Comparison of ENCODE assay signal across 1 cellular context in the genomic region with DNA sequence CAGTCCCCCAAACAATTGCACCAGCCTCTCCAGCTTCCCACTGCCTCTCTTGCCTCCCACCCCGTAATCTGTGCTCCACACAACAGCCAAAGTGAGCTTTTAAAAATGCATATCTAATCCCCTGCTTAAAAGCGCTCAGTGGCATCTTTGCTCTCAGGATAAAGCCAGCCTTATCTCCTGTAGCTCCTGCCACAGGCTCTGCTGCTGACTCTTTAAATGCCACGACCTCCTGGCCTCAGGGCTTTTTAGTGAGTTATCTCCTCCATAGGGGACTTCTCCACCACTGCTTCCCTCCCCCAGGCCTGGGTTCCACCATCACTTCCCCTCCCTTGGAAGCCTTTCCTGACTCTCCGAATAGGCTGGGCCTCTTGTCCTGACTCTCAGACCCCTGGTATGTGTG.
TF ChIP-seq lines count a peak whose summit lies in the region.

No MANE protein-coding gene starts in this region.

TF ChIP-seq in K562, 482 proteins besides CTCF, POLR2A, EP300 and RAD21 (continued from another document and continues in another):
- TF ChIP-seq, protein P1, sequence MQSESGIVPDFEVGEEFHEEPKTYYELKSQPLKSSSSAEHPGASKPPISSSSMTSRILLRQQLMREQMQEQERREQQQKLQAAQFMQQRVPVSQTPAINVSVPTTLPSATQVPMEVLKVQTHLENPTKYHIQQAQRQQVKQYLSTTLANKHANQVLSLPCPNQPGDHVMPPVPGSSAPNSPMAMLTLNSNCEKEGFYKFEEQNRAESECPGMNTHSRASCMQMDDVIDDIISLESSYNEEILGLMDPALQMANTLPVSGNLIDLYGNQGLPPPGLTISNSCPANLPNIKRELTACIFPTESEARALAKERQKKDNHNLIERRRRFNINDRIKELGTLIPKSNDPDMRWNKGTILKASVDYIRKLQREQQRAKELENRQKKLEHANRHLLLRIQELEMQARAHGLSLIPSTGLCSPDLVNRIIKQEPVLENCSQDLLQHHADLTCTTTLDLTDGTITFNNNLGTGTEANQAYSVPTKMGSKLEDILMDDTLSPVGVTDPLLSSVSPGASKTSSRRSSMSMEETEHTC (IDR thresholded peaks at IDR 0.05): no peak
- TF ChIP-seq MIER1 (IDR thresholded peaks at IDR 0.05; ENCODE audit: low read depth) (no peak), TGIF2 (CRISPR knock-in tag; IDR thresholded peaks at IDR 0.05) (no peak), NR0B1 (IDR thresholded peaks at IDR 0.05; ENCODE audit: partially characterized antibody) (no peak), ZNF239 (CRISPR knock-in tag; IDR thresholded peaks at IDR 0.05) (no peak), HNRNPL (IDR thresholded peaks at IDR 0.05; ENCODE audit: low read depth, low read length) (no peak), ATF1 (CRISPR knock-in tag; IDR thresholded peaks at IDR 0.05) (no peak), ATF1 (tag; IDR thresholded peaks at IDR 0.05) (no peak), DDX20 (tag; IDR thresholded peaks at IDR 0.05; ENCODE audit: low read depth) (no peak), THRB (CRISPR knock-in tag; conservative IDR thresholded peaks at IDR 0.05) (no peak), ZNF143 (CRISPR knock-in tag; IDR thresholded peaks at IDR 0.05) (no peak), NBN (IDR thresholded peaks at IDR 0.05; ENCODE audit: low read depth) (peak; percentile 73; the same call in 1 of the 2 replicates), ZNF696 (CRISPR knock-in tag; conservative IDR thresholded peaks at IDR 0.05) (no peak), ZNF318 (IDR thresholded peaks at IDR 0.05; ENCODE audit: borderline replicate concordance in 1 of 2, low read depth in 1 of 2) (no peak), ZBTB1 (CRISPR knock-in tag; IDR thresholded peaks at IDR 0.05; ENCODE audit: borderline replicate concordance, low read depth) (no peak), NRF1 (conservative IDR thresholded peaks at IDR 0.05 in 1 of 2, IDR thresholded peaks at IDR 0.05 in 1 of 2) (no peak), SP2 (IDR thresholded peaks at IDR 0.05; ENCODE audit: extremely low read depth, low read depth, low read length, poor library complexity, severe bottlenecking) (no peak), HOXB6 (CRISPR knock-in tag; IDR thresholded peaks at IDR 0.05; ENCODE audit: borderline replicate concordance) (no peak), ZNF561 (CRISPR knock-in tag; conservative IDR thresholded peaks at IDR 0.05) (no peak), EWSR1 (IDR thresholded peaks at IDR 0.05; ENCODE audit: borderline replicate concordance, low read depth, partially characterized antibody) (no peak), CBX2 (IDR thresholded peaks at IDR 0.05; ENCODE audit: insufficient read depth, low read length, poor library complexity, severe bottlenecking) (no peak), MGA (IDR thresholded peaks at IDR 0.05) (no peak), HSF4 (CRISPR knock-in tag; IDR thresholded peaks at IDR 0.05; ENCODE audit: borderline replicate concordance) (no peak), FUS (optimal IDR thresholded peaks at IDR 0.05; ENCODE audit: low read depth, low read length) (no peak), PTTG1 (tag; IDR thresholded peaks at IDR 0.05; ENCODE audit: low read depth) (no peak), CBFB (CRISPR knock-in tag; IDR thresholded peaks at IDR 0.05) (no peak), SMARCE1 (IDR thresholded peaks at IDR 0.05) (peak; percentile 82), MAFG (tag; conservative IDR thresholded peaks at IDR 0.05) (no peak), XRCC4 (IDR thresholded peaks at IDR 0.05; ENCODE audit: extremely low read depth, insufficient read depth, insufficient read length) (no peak), KAT8 (IDR thresholded peaks at IDR 0.05; ENCODE audit: low read depth) (no peak), ELF1 (tag; IDR thresholded peaks at IDR 0.05) (no peak), CEBPB (tag; IDR thresholded peaks at IDR 0.05) (no peak), SRSF3 (IDR thresholded peaks at IDR 0.05; ENCODE audit: insufficient read depth, low read length) (no peak), CHD4 (IDR thresholded peaks at IDR 0.05; ENCODE audit: insufficient read depth, insufficient replicate concordance, low read depth, low read length, poor library complexity, severe bottlenecking) (no peak), ETV6 (IDR thresholded peaks at IDR 0.05; ENCODE audit: borderline replicate concordance in 1 of 2, low read depth in 2 of 2, low read length in 1 of 2) (no peak), ETV6 (CRISPR knock-in tag; IDR thresholded peaks at IDR 0.05; ENCODE audit: borderline replicate concordance) (no peak)
